In genomic region chr20:38999965-39000910, GRCh38 we compare ENCODE assay signal across 1 cellular context.
TF ChIP-seq lines count a peak whose summit lies in the region.

No MANE protein-coding gene starts in this region.

TF ChIP-seq in HepG2, 621 proteins besides CTCF, POLR2A, EP300 and RAD21 (continued from another document):
- TF ChIP-seq USF2 (IDR thresholded peaks at IDR 0.05; ENCODE audit: low read depth, low read length), result no peak
- TF ChIP-seq USF2 (CRISPR knock-in tag; IDR thresholded peaks at IDR 0.05; ENCODE audit: borderline replicate concordance), result no peak
- no peak; the same call in 1 of the 2 replicates for TF ChIP-seq RXRA (CRISPR knock-in tag; IDR thresholded peaks at IDR 0.05)
- no peak for TF ChIP-seq ZNF574 (CRISPR knock-in tag; IDR thresholded peaks at IDR 0.05)
- no peak for TF ChIP-seq SMAD1 (CRISPR knock-in tag; IDR thresholded peaks at IDR 0.05; ENCODE audit: borderline replicate concordance, low read depth)
- TF ChIP-seq XRCC5 (optimal IDR thresholded peaks at IDR 0.05; ENCODE audit: low read length), result no peak
- TF ChIP-seq LRRFIP1 (CRISPR knock-in tag; conservative IDR thresholded peaks at IDR 0.05), result no peak
- TF ChIP-seq ZFP62 (CRISPR knock-in tag; IDR thresholded peaks at IDR 0.05), result no peak
- TF ChIP-seq ZNF432 (CRISPR knock-in tag; IDR thresholded peaks at IDR 0.05; ENCODE audit: borderline replicate concordance), result no peak
- peak; percentile 46 for TF ChIP-seq CCAR2 (optimal IDR thresholded peaks at IDR 0.05; ENCODE audit: low read depth, low read length)
- TF ChIP-seq ZNF773 (CRISPR knock-in tag; IDR thresholded peaks at IDR 0.05; ENCODE audit: borderline replicate concordance), result no peak
- TF ChIP-seq THYN1 (CRISPR knock-in tag; IDR thresholded peaks at IDR 0.05; ENCODE audit: borderline replicate concordance, low read depth), result no peak
- no peak for TF ChIP-seq ZNF251 (CRISPR knock-in tag; IDR thresholded peaks at IDR 0.05)
- no peak for TF ChIP-seq NR3C1 (CRISPR knock-in tag; IDR thresholded peaks at IDR 0.05)
- no peak for TF ChIP-seq MAFF (IDR thresholded peaks at IDR 0.05; ENCODE audit: low read depth, low read length)
- TF ChIP-seq ZNF580 (CRISPR knock-in tag; IDR thresholded peaks at IDR 0.05; ENCODE audit: borderline replicate concordance, low read depth), result peak; percentile 55; the same call in 1 of the 2 replicates
- peak in 1 of 2 experiments; percentile 29; a peak in 1 of 4 replicates for TF ChIP-seq HMGXB4 (CRISPR knock-in tag; IDR thresholded peaks at IDR 0.05; ENCODE audit: borderline replicate concordance in 1 of 2, low read depth in 1 of 2)
- no peak; the same call in 1 of the 2 replicates for TF ChIP-seq ZNF33B (CRISPR knock-in tag; IDR thresholded peaks at IDR 0.05)
- no peak for TF ChIP-seq AHR (CRISPR knock-in tag; IDR thresholded peaks at IDR 0.05)
- TF ChIP-seq RFX5 (IDR thresholded peaks at IDR 0.05; ENCODE audit: low read depth, low read length), result no peak
- peak; percentile 83 for TF ChIP-seq SOX5 (CRISPR knock-in tag; IDR thresholded peaks at IDR 0.05; ENCODE audit: borderline replicate concordance)
- peak; percentile 59 for TF ChIP-seq ZNF335 (CRISPR knock-in tag; IDR thresholded peaks at IDR 0.05)
- no peak for TF ChIP-seq SOX13 (IDR thresholded peaks at IDR 0.05)
- TF ChIP-seq SOX13 (CRISPR knock-in tag; conservative IDR thresholded peaks at IDR 0.05 in 1 of 2, IDR thresholded peaks at IDR 0.05 in 1 of 2), result peak in 1 of 2 experiments; percentile 55; a peak in 2 of 4 replicates
- TF ChIP-seq ZBTB43 (CRISPR knock-in tag; conservative IDR thresholded peaks at IDR 0.05), result peak; percentile 72
- peak; percentile 9 for TF ChIP-seq DPF2 (CRISPR knock-in tag; IDR thresholded peaks at IDR 0.05; ENCODE audit: borderline replicate concordance, low read depth)
- peak; percentile 22; the same call in 1 of the 2 replicates for TF ChIP-seq XBP1 (CRISPR knock-in tag; IDR thresholded peaks at IDR 0.05)
- TF ChIP-seq THAP9 (CRISPR knock-in tag; IDR thresholded peaks at IDR 0.05; ENCODE audit: borderline replicate concordance), result no peak
- TF ChIP-seq SMYD3 (CRISPR knock-in tag; IDR thresholded peaks at IDR 0.05), result no peak
- no peak for TF ChIP-seq CHD2 (IDR thresholded peaks at IDR 0.05; ENCODE audit: low read depth, low read length)
- no peak for TF ChIP-seq SMAD9 (CRISPR knock-in tag; IDR thresholded peaks at IDR 0.05)
- no peak for TF ChIP-seq ZNF780A (CRISPR knock-in tag; IDR thresholded peaks at IDR 0.05)
- TF ChIP-seq ZSCAN30 (CRISPR knock-in tag; IDR thresholded peaks at IDR 0.05), result no peak
- TF ChIP-seq ZNF891 (CRISPR knock-in tag; IDR thresholded peaks at IDR 0.05), result no peak
- 0 out of 2 replicates have a peak, but pooled peaks have one; percentile 14 for TF ChIP-seq CEBPG (CRISPR knock-in tag; IDR thresholded peaks at IDR 0.05)
- no peak for TF ChIP-seq NFE2L1 (CRISPR knock-in tag; IDR thresholded peaks at IDR 0.05; ENCODE audit: borderline replicate concordance)
- no peak for TF ChIP-seq ZNF547 (CRISPR knock-in tag; IDR thresholded peaks at IDR 0.05)
- no peak for TF ChIP-seq ZNF446 (CRISPR knock-in tag; IDR thresholded peaks at IDR 0.05)
- no peak for TF ChIP-seq ZNF761 (CRISPR knock-in tag; conservative IDR thresholded peaks at IDR 0.05)
- no peak for TF ChIP-seq HOXA3 (CRISPR knock-in tag; IDR thresholded peaks at IDR 0.05)
- no peak for TF ChIP-seq KMT2A (CRISPR knock-in tag; IDR thresholded peaks at IDR 0.05)
- no peak for TF ChIP-seq POLR2AphosphoS5 (IDR thresholded peaks at IDR 0.05; ENCODE audit: low read depth, low read length)
- no peak for TF ChIP-seq LBX2 (CRISPR knock-in tag; IDR thresholded peaks at IDR 0.05; ENCODE audit: borderline replicate concordance)
- no peak for TF ChIP-seq ZBTB38 (CRISPR knock-in tag; IDR thresholded peaks at IDR 0.05)
TF ChIP-seq in HepG2: peak in this region for 90.
